ENCODE assay signal across 8 cellular contexts in the genomic region with DNA sequence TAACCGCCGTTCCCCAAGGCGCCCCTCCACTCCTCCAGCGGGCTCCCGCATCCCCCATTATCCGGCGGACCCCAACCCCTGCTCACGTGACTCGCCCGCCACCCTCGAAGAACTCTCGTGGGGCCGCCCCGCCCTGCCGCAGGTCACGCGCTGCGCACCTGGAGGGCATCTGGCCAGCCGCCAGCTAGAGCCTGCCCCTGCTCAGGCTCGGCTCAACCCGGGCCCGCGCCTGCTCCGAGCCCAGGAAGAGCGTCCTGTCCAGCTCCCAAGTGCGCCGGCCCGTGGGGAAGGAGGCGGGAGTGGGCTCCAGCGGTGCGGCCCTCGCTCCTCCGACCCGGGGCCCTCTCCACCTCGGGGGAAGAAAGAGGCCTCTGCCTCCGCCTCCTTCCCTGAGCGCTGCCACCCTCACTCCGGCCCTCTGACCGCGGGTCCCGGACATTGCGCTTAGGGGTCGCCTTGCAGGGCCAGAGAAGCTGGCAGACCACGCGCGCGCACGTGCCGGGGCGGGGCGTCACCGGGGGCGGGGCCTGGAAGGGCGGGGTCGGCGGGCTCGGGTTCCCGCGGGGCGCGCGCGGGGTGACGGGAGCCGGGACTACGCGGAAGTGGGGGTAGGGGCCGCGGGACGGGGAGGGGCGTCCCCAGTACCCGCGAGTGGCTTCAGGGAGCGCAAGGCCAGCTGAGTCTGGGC. TPM values are rescaled to one million over a fixed set of nuclear protein-coding genes. Genes with fewer than 3 reads are reported as not detected.
DNase-seq lines count a peak whose midpoint lies in the region; ATAC-seq and TF ChIP-seq lines count a peak whose summit lies in the region.

No MANE protein-coding gene starts in this region.

- TF ChIP-seq CTCF in GM20000 (IDR thresholded peaks at IDR 0.05; ENCODE audit: extremely low read depth, missing control alignments) (no peak), esophagus muscularis mucosa (IDR thresholded peaks at IDR 0.05) (peak in 1 of 3 experiments; percentile 20)

- peaks cover 10 to 23% (median 21%) of the 10 kb centered on the region in 4 donors for H3K4me1 ChIP-seq in esophagus muscularis mucosa

- H3K9me3 Mint-ChIP-seq in activated T-cell treated with anti-CD3 and anti-CD28 coated beads, Interleukin-2, amount 50 U/mL, for 72 hours: no peaks in the 10 kb centered on the region
- no peaks in the 10 kb centered on the region for H3K9me3 Mint-ChIP-seq in naive B cell

- TF ChIP-seq EP300 in esophagus muscularis mucosa (IDR thresholded peaks at IDR 0.05): no peak

- H3K4me3 Mint-ChIP-seq in activated T-cell treated with anti-CD3 and anti-CD28 coated beads, Interleukin-2, amount 50 U/mL, for 72 hours: peak overlapping the region; percentile 92 to 96
- H3K4me3 Mint-ChIP-seq in naive B cell: peak overlapping the region; percentile 82 to 94 (median 89)

- WGBS in esophagus muscularis mucosa: 0% methylated on average over 20 of the region's 74 CpGs

- H3K27me3 Mint-ChIP-seq in activated T-cell treated with anti-CD3 and anti-CD28 coated beads, Interleukin-2, amount 50 U/mL, for 72 hours (ENCODE audit: low read depth): no peaks in the 10 kb centered on the region
- H3K27me3 Mint-ChIP-seq in naive B cell: no peaks in the 10 kb centered on the region

- ATAC-seq in activated T-cell treated with anti-CD3 and anti-CD28 coated beads, Interleukin-2, amount 50 U/mL, for 72 hours (replicated peaks in 1 of 2): peak; percentile 82 to 83
- ATAC-seq in naive B cell (ENCODE audit: low read depth in 2 of 2): peak; percentile 76

- H3K27ac Mint-ChIP-seq in activated T-cell treated with anti-CD3 and anti-CD28 coated beads, Interleukin-2, amount 50 U/mL, for 72 hours: peak overlapping the region; percentile 81
- H3K27ac Mint-ChIP-seq in naive B cell: peak overlapping the region; percentile 94 to 99 (median 98)

- DNase-seq in COLO668 (lab: John Stamatoyannopoulos, UW; ENCODE audit: unreplicated experiment): peak; percentile 98
- peak; percentile 97 for DNase-seq in GM20000 (ENCODE audit: low spot score)
- DNase-seq in HT-29 (ENCODE audit: low spot score): peak; percentile 80
- peak; percentile 95 for DNase-seq in OCI-M1 (lab: John Stamatoyannopoulos, UW)
- peak; percentile 91 to 95 for DNase-seq in activated T-cell treated with anti-CD3 and anti-CD28 coated beads, Interleukin-2, amount 50 U/mL, for 72 hours
- peak; percentile 95 for DNase-seq in esophagus muscularis mucosa (ENCODE audit: extremely low spot score)
- DNase-seq in naive B cell: peak; percentile 92
- DNase-seq in stimulated activated CD8-positive, alpha-beta memory T cell treated with anti-CD3 and anti-CD28 coated beads, Interleukin-7, amount 100 ng/mL, for 48 hours (ENCODE audit: extremely low read depth in 1 of 2, low read depth in 1 of 2): peak; percentile 78 to 84

- H3K27me3 ChIP-seq in esophagus muscularis mucosa: no peaks in the 10 kb centered on the region

- peak overlapping the region; percentile 68 to 85 (median 72) for H3K4me3 ChIP-seq in esophagus muscularis mucosa

- H3K36me3 ChIP-seq in esophagus muscularis mucosa: no peaks in the 10 kb centered on the region

- peaks cover 21% of the 10 kb centered on the region for H3K4me1 Mint-ChIP-seq in activated T-cell treated with anti-CD3 and anti-CD28 coated beads, Interleukin-2, amount 50 U/mL, for 72 hours (ENCODE audit: low read depth)
- peaks cover 7 to 13% (median 12%) of the 10 kb centered on the region in 3 donors for H3K4me1 Mint-ChIP-seq in naive B cell

- peak overlapping the region; percentile 89 to 93 (median 90) for H3K27ac ChIP-seq in esophagus muscularis mucosa (replicated peaks in 1 of 4)

- intact Hi-C loops in esophagus muscularis mucosa (cut with DNase I): loop anchor here (5.0 kb wide), 1 partner anchor 292 kb away; no protein-coding TSS in a partner anchor

- H3K36me3 Mint-ChIP-seq in activated T-cell treated with anti-CD3 and anti-CD28 coated beads, Interleukin-2, amount 50 U/mL, for 72 hours (ENCODE audit: insufficient read depth in 2 of 2): peaks cover 0 to 1% of the 10 kb centered on the region in 2 donors
- no peaks in the 10 kb centered on the region for H3K36me3 Mint-ChIP-seq in naive B cell

- TF ChIP-seq POLR2A in esophagus muscularis mucosa (IDR thresholded peaks at IDR 0.05; ENCODE audit: low read depth): peak; percentile 18

- no peaks in the 10 kb centered on the region for H3K9me3 ChIP-seq in esophagus muscularis mucosa

RNA-seq across cellular contexts. Expression of a gene that starts 28.4 kb away (rescaled TPM):
- 449 and 531 TPM in 2 replicates for total RNA-seq in HT-29 (2014; rRNA removed; shearing (Covaris generic))
- total RNA-seq in activated T-cell treated with anti-CD3 and anti-CD28 coated beads, Interleukin-2, amount 50 U/mL, for 72 hours: 100 to 1,000 TPM; 434 to 439 TPM
- 100 to 1,000 TPM; 124 to 263 (median 189) TPM for total RNA-seq in esophagus muscularis mucosa
- 1,000 to 10,000 TPM in 3 of 6 donors, 100 to 1,000 TPM in 3; 939 to 1,353 (median 1,048) TPM for polyA plus RNA-seq in naive B cell (ENCODE audit: low read depth in 6 of 6)

RNA-seq across cellular contexts. Expression of a gene that starts 28.9 kb away (rescaled TPM):
- 72.6 and 79.8 TPM in 2 replicates for total RNA-seq in HT-29 (2014; rRNA removed; shearing (Covaris generic))
- 100 to 1,000 TPM; 154 to 163 TPM for total RNA-seq in activated T-cell treated with anti-CD3 and anti-CD28 coated beads, Interleukin-2, amount 50 U/mL, for 72 hours
- total RNA-seq in esophagus muscularis mucosa: 10 to 100 TPM in 1 of 4 donors, 1 to 10 TPM in 3; 7.0 to 16.7 (median 8.7) TPM
- 100 to 1,000 TPM; 111 to 146 (median 126) TPM for polyA plus RNA-seq in naive B cell (ENCODE audit: low read depth in 6 of 6)

Comparison
In these comparisons a context has a peak if more than half of its experiments do, and no peak if none do; other contexts are left out.
1. Peak in every context shown above with its lines: DNase-seq, ATAC-seq, H3K4me3 ChIP-seq and H3K27ac ChIP-seq.